In the genomic region with DNA sequence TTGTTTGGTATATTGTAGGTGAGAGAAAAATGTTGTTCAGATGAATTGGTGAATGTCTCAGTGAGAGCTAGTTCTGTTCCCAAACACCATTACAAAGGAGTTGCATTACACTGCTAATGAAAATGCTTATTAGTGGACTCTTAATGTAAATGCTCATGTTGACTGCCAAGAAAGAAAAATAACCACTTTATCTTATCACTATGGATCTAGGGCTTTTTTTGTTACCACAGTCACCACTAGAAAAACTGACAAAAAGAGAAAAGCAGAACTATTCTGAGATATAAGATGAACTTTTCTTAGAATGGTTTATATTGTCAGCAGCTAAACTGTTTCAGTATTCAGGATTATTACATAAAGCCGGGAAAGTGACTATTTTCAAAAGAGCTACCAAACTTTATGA, we compare ENCODE assay signal across 18 cellular contexts.
"Had no signal": no experiment of that assay in that cellular context is flagged by ENCODE, and none has a peak within 500 bp of the region (broad histone marks: within the 10 kb centered on the region; RNA-seq: fewer than 3 reads in every experiment).

No MANE protein-coding gene starts in this region.

- H3K27ac ChIP-seq: pancreas, sigmoid colon had no signal

- H3K36me3 ChIP-seq: pancreas, sigmoid colon had no signal

- H3K9me3 ChIP-seq: mucosa of descending colon, pancreas, sigmoid colon had no signal

- H3K4me3 Mint-ChIP-seq: activated B cell treated with CpG ODN at 0.5 μM for 24 hours; activated naive CD4-positive, alpha-beta T cell treated with anti-CD3 and anti-CD28 coated beads, Interleukin-2, amount 50 U/mL, for 24 hours; brain; memory B cell; naive thymus-derived CD8-positive, alpha-beta T cell; stimulated activated naive CD8-positive, alpha-beta T cell treated with anti-CD3 and anti-CD28 coated beads, Interleukin-15, amount 100 ng/mL, for 72 hours; type B pancreatic cell had no signal

- H3K36me3 Mint-ChIP-seq: brain, type B pancreatic cell had no signal

- H3K27ac Mint-ChIP-seq: activated naive CD4-positive, alpha-beta T cell treated with anti-CD3 and anti-CD28 coated beads, Interleukin-2, amount 50 U/mL, for 24 hours; memory B cell; type B pancreatic cell had no signal

- H3K9me3 Mint-ChIP-seq: activated B cell treated with CpG ODN at 0.5 μM for 24 hours; activated naive CD4-positive, alpha-beta T cell treated with anti-CD3 and anti-CD28 coated beads, Interleukin-2, amount 50 U/mL, for 24 hours had no signal

- ATAC-seq: left ventricle myocardium superior; mucosa of descending colon; naive thymus-derived CD8-positive, alpha-beta T cell; pancreas; stimulated activated naive CD8-positive, alpha-beta T cell treated with anti-CD3 and anti-CD28 coated beads, Interleukin-15, amount 100 ng/mL, for 72 hours had no signal

- H3K4me1 ChIP-seq: pancreas, sigmoid colon had no signal

- H3K4me3 ChIP-seq: mucosa of descending colon, pancreas, sigmoid colon had no signal

- DNase-seq: activated B cell treated with CpG ODN at 0.5 μM for 24 hours; activated CD4-positive, alpha-beta T cell treated with anti-CD3 and anti-CD28 coated beads for 48 hours; activated T-cell treated with anti-CD3 and anti-CD28 coated beads, Interleukin-2, amount 50 U/mL, for 1 hour; amniotic stem cell; effector memory CD4-positive, alpha-beta T cell; foreskin fibroblast; kidney glomerular epithelial cell; left ventricle myocardium superior; mucosa of descending colon; naive thymus-derived CD8-positive, alpha-beta T cell; pancreas; sigmoid colon; stimulated activated CD4-positive, alpha-beta T cell treated with anti-CD3 and anti-CD28 coated beads, Interleukin-1b, Interleukin-23, amount 100 ng/mL, for 48 hours; stimulated activated naive CD8-positive, alpha-beta T cell treated with anti-CD3 and anti-CD28 coated beads, Interleukin-15, amount 100 ng/mL, for 72 hours had no signal

- H3K27me3 Mint-ChIP-seq: activated B cell treated with CpG ODN at 0.5 μM for 24 hours; activated naive CD4-positive, alpha-beta T cell treated with anti-CD3 and anti-CD28 coated beads, Interleukin-2, amount 50 U/mL, for 24 hours; brain; memory B cell; naive thymus-derived CD8-positive, alpha-beta T cell; stimulated activated naive CD8-positive, alpha-beta T cell treated with anti-CD3 and anti-CD28 coated beads, Interleukin-15, amount 100 ng/mL, for 72 hours; type B pancreatic cell had no signal

- H3K27me3 ChIP-seq: pancreas, sigmoid colon had no signal
